ENCODE assay signal across 1 cellular context in genomic region chr9:79571309-79572031, GRCh38.
TF ChIP-seq lines count a peak whose summit lies in the region.

Gene TLE4 (plus strand): TSS chr9:79571965. CDS start chr9:79572791, 826 bp downstream.

TF ChIP-seq in IMR-90, 13 proteins besides CTCF, POLR2A, EP300 and RAD21 (continued from another document):
- TF ChIP-seq MAFK (IDR thresholded peaks at IDR 0.05; ENCODE audit: low read depth, low read length), result no peak
- peak; percentile 9; the same call in 1 of the 2 replicates for TF ChIP-seq NFE2L2 (IDR thresholded peaks at IDR 0.05; ENCODE audit: low read depth, low read length)
- no peak for TF ChIP-seq CEBPB (IDR thresholded peaks at IDR 0.05; ENCODE audit: low read depth, low read length)
